ENCODE assay signal across 23 cellular contexts in the genomic region with DNA sequence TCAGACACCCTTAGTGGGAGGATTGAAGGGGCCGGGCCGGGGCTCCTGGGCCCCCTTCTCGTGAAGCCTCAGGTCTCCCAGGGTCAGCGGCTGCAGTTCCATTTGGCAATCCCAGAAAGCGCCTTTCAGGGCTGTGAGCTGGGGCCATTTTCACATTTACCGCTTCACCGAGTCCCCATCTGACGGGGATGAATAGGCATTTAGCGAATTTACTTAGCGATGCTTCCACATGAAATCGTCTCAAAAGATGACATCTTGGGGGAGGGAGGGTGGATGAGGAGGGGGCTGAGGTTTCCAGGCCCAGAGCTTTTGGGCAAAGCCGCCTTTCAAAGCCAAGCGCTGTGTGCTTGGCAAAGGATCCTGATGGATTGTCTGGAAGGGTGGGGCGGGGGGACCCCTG.
DNase-seq lines count a peak whose midpoint lies in the region; ATAC-seq and TF ChIP-seq lines count a peak whose summit lies in the region.
"Had no signal": no experiment of that assay in that cellular context is flagged by ENCODE, and none has a peak within 500 bp of the region (broad histone marks: within the 10 kb centered on the region; RNA-seq: fewer than 3 reads in every experiment).

No MANE protein-coding gene starts in this region.

- peaks cover 45% of the 10 kb centered on the region for H3K4me1 Mint-ChIP-seq in neural progenitor cell

- H3K27ac Mint-ChIP-seq in neural progenitor cell: peak overlapping the region; percentile 86
- H3K27ac Mint-ChIP-seq: memory B cell had no signal

- peak overlapping the region; percentile 94 for H3K27ac ChIP-seq in neural progenitor cell
- H3K27ac ChIP-seq: 22Rv1, hepatocyte, transverse colon, WERI-Rb-1 had no signal

- H4K20me1 ChIP-seq in neural progenitor cell (ENCODE audit: low read depth): no peaks in the 10 kb centered on the region

- peaks cover 8% of the 10 kb centered on the region for H3K36me3 Mint-ChIP-seq in neural progenitor cell

- no peaks in the 10 kb centered on the region for H3K9me3 Mint-ChIP-seq in neural progenitor cell
- H3K9me3 Mint-ChIP-seq: naive B cell had no signal

- H3K27me3 Mint-ChIP-seq in neural progenitor cell (ENCODE audit: insufficient read depth, low read depth): peaks cover 6% of the 10 kb centered on the region
- H3K27me3 Mint-ChIP-seq: memory B cell, naive B cell had no signal

- no peaks in the 10 kb centered on the region for H3K9me3 ChIP-seq in neural progenitor cell (ENCODE audit: low read depth)
- H3K9me3 ChIP-seq: SK-N-SH, transverse colon had no signal

- H3K79me2 ChIP-seq in neural progenitor cell (ENCODE audit: low read depth): no peaks in the 10 kb centered on the region
- H3K79me2 ChIP-seq: hepatocyte had no signal

- no peak overlapping the region for H3K9ac ChIP-seq in neural progenitor cell
- H3K9ac ChIP-seq: SK-N-SH had no signal

- peaks cover 38% of the 10 kb centered on the region for H3F3A ChIP-seq in neural progenitor cell (ENCODE audit: low read depth)

- H3K4me3 Mint-ChIP-seq in neural progenitor cell: peak overlapping the region; percentile 56
- H3K4me3 Mint-ChIP-seq: memory B cell had no signal

- no peak for TF ChIP-seq CTCF in neural progenitor cell (IDR thresholded peaks at IDR 0.05)

- DNase-seq in DMS 273 (lab: John Stamatoyannopoulos, UW; ENCODE audit: unreplicated experiment) (peak; percentile 65), DMS 273 treated with DMSO at 0.1 percent for 48 hours (lab: John Stamatoyannopoulos, UW) (no peak), NCI-H2171 (lab: John Stamatoyannopoulos, UW) (peak; percentile 91), ecto neural progenitor cell (ENCODE audit: low spot score) (peak; percentile 72), neural progenitor cell (ENCODE audit: low spot score) (peak; percentile 94), RPMI8226 (no peak), NCI-H524 treated with DMSO at 0.1 percent for 48 hours (lab: John Stamatoyannopoulos, UW) (no peak)
- DNase-seq: activated CD4-positive, alpha-beta T cell treated with anti-CD3 and anti-CD28 coated beads, Interleukin-2, amount 50 U/mL, for 4 hours; activated effector memory CD4-positive, alpha-beta T cell treated with anti-CD3 and anti-CD28 coated beads, Interleukin-2, amount 50 U/mL, for 16 hours; AML-193; DND-41; KG1; kidney; naive B cell; SK-N-SH; stimulated activated CD4-positive, alpha-beta T cell treated with anti-CD3 and anti-CD28 coated beads, Interleukin-2, amount 100 ng/mL, for 24 hours; stimulated activated naive CD8-positive, alpha-beta T cell treated with anti-CD3 and anti-CD28 coated beads, Interleukin-15, Interleukin-2, amounts not matched to agents 100 U/mL and 50 U/mL, for 24 hours; transverse colon; WERI-Rb-1 had no signal

- H3K4me2 ChIP-seq in neural progenitor cell: peak overlapping the region; percentile 70
- H3K4me2 ChIP-seq: hepatocyte, SK-N-SH had no signal

- H2AFZ ChIP-seq in neural progenitor cell (replicated peaks): no peak overlapping the region
- H2AFZ ChIP-seq: hepatocyte had no signal

- peak overlapping the region; percentile 33 for H3K4me3 ChIP-seq in neural progenitor cell
- H3K4me3 ChIP-seq: hepatocyte, transverse colon had no signal

- H3K36me3 ChIP-seq in neural progenitor cell: no peaks in the 10 kb centered on the region
- H3K36me3 ChIP-seq: transverse colon, WERI-Rb-1 had no signal

- H3K27me3 ChIP-seq in neural progenitor cell: no peaks in the 10 kb centered on the region
- H3K27me3 ChIP-seq: hepatocyte, transverse colon had no signal

- peaks cover 55% of the 10 kb centered on the region for H3K4me1 ChIP-seq in neural progenitor cell
- H3K4me1 ChIP-seq: transverse colon had no signal

- ATAC-seq in HG03442 (IDR thresholded peaks at IDR 0.05; ENCODE audit: unreplicated experiment): no peak
- ATAC-seq: stimulated activated naive CD8-positive, alpha-beta T cell treated with anti-CD3 and anti-CD28 coated beads, Interleukin-15, Interleukin-2, amounts not matched to agents 100 U/mL and 50 U/mL, for 24 hours had no signal

Comparison
In these comparisons a context has a peak if more than half of its experiments do, and no peak if none do; other contexts are left out.
1. DNase-seq: peak in DMS 273 (single experiment), NCI-H2171 (single experiment), ecto neural progenitor cell (single experiment) and neural progenitor cell (single experiment); none in DMS 273 treated with DMSO at 0.1 percent for 48 hours (single experiment), RPMI8226 (single experiment) and NCI-H524 treated with DMSO at 0.1 percent for 48 hours (single experiment).